Comparison of ENCODE assay signal across 14 cellular contexts in the genomic region with DNA sequence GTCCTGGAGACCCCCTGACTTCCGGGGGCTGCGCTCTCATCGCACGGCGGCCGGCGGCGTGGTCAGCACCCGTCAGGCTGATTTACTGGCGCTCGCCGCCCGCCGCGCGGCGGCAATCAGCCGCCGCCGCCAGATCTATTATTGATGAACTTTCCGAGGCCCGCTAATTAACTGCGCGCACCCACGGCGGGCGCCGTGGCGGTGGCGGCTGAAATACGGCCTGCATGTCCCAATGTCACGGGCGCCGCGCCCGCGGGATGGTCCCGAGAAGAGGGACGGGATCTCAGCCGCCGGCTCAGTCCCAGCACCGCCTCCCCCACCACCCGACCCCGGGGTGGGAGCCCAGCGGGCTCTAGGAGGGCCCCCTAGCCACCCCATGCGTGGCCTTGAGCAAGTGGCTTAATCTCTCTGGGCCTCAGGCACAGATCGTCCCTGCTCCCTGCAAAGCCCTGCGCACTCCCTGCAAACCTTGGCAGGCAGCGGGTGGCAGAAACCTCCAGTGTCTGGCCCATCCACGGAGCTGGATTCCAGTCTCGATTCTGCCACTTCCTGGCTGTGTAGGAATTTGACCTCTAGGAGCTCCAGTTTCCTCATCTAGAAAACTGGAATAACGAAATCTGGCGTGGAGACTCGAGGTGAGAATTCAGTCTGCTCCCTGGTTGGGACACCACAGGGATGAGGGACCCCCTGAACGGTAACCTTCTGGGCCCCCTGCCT.
DNase-seq lines count a peak whose midpoint lies in the region; ATAC-seq and TF ChIP-seq lines count a peak whose summit lies in the region.
"Had no signal": no experiment of that assay in that cellular context is flagged by ENCODE, and none has a peak within 500 bp of the region (broad histone marks: within the 10 kb centered on the region; RNA-seq: fewer than 3 reads in every experiment).

No MANE protein-coding gene starts in this region.

- peak overlapping the region; percentile 17 for H3K4me3 ChIP-seq in AG10803 (ENCODE audit: low read length)
- no peak overlapping the region for H3K4me3 ChIP-seq in adipocyte (ENCODE audit: low read length)
- H3K4me3 ChIP-seq in prostate gland: peak overlapping the region; percentile 15 to 22
- H3K4me3 ChIP-seq: SJCRH30 had no signal

- no peak for TF ChIP-seq POLR2A in prostate gland (IDR thresholded peaks at IDR 0.05)

- WGBS in prostate gland: 39% methylated on average over 27 of the region's 55 CpGs

- H3K9ac ChIP-seq in adipocyte (ENCODE audit: low read length): no peak overlapping the region

- no peaks in the 10 kb centered on the region for H3K36me3 ChIP-seq in adipocyte (ENCODE audit: control insufficient read depth, insufficient read depth, low read length, severe bottlenecking)
- no peaks in the 10 kb centered on the region for H3K36me3 ChIP-seq in prostate gland
- H3K36me3 ChIP-seq: SJCRH30 had no signal

- ATAC-seq in left cardiac atrium (peak; percentile 31 to 45), GM18517 (IDR thresholded peaks at IDR 0.05; ENCODE audit: unreplicated experiment) (no peak)
- ATAC-seq: effector memory CD8-positive, alpha-beta T cell; natural killer cell treated with Interleukin-12 subunit alpha and Interleukin-12 subunit beta and Interleukin-15 and Interleukin-18, amount 100 ng/mL, for 72 hours; stimulated activated naive CD8-positive, alpha-beta T cell treated with anti-CD3 and anti-CD28 coated beads, Interleukin-15, amount 100 ng/mL, for 72 hours had no signal

- intact Hi-C loops in left cardiac atrium (cut with DNase I): no loop called here
- intact Hi-C loops in prostate gland (cut with DNase I): no loop called here

- peaks cover 37% of the 10 kb centered on the region for H3K27me3 ChIP-seq in adipocyte (replicated peaks; ENCODE audit: control insufficient read depth, insufficient read depth, low read length)
- no peaks in the 10 kb centered on the region for H3K27me3 ChIP-seq in prostate gland (replicated peaks; ENCODE audit: insufficient read depth)
- H3K27me3 ChIP-seq: SJCRH30 had no signal

- TF ChIP-seq CTCF in AG10803 (conservative IDR thresholded peaks at IDR 0.05; ENCODE audit: low read length): no peak
- no peak for TF ChIP-seq CTCF in prostate gland (IDR thresholded peaks at IDR 0.05)

- H3K9me3 ChIP-seq in adipocyte (ENCODE audit: control insufficient read depth, low read length): peaks cover 6% of the 10 kb centered on the region
- H3K9me3 ChIP-seq in prostate gland: no peaks in the 10 kb centered on the region
- H3K9me3 ChIP-seq: SJCRH30 had no signal

- H3K4me1 ChIP-seq in adipocyte (ENCODE audit: control insufficient read depth, insufficient read depth, low read length): no peaks in the 10 kb centered on the region
- H3K4me1 ChIP-seq in prostate gland (replicated peaks): no peaks in the 10 kb centered on the region

- no peak overlapping the region for H3K27ac ChIP-seq in prostate gland
- H3K27ac ChIP-seq: SJCRH30 had no signal

- no peak for DNase-seq in AG10803 (ENCODE audit: low read depth)
- DNase-seq in adipocyte (ENCODE audit: low read depth): peak; percentile 42
- no peak for DNase-seq in left cardiac atrium
- no peak for DNase-seq in prostate gland (ENCODE audit: low spot score)
- DNase-seq in NCI-H2171 treated with DMSO at 0.1 percent for 48 hours (lab: John Stamatoyannopoulos, UW): no peak
- no peak for DNase-seq in central memory CD4-positive, alpha-beta T cell
- DNase-seq in SKM-1 treated with dmso at 0.1 percent for 144 hours (lab: John Stamatoyannopoulos, UW; ENCODE audit: unreplicated experiment): no peak
- DNase-seq: activated CD4-positive, alpha-beta memory T cell treated with anti-CD3 and anti-CD28 coated beads, Interleukin-2, amount 10 ng/mL, durations not matched to agents 7 days and 5 days; effector memory CD8-positive, alpha-beta T cell; HCEC 1CT; SJCRH30; stimulated activated naive CD8-positive, alpha-beta T cell treated with anti-CD3 and anti-CD28 coated beads, Interleukin-15, amount 100 ng/mL, for 72 hours had no signal
